Comparison of ENCODE assay signal across 13 cellular contexts in the genomic region with DNA sequence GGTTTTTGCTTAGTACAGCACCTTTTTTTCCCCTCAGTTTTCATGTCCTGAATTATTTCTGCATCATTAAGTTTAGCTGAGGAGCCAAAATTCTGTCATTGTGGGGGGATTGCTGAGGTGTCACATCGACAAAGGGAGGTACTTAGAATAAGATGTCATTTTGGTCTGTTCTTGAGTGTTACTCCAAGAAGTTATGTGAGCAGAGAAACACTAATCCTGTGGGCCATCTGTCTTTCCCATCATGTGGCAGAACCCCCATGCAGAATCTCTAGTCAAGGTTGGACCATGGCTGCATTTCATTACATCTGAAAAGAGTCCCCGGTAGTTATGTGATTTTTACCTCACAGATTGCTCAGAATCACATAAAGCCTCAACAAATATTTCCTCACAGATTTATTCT.
A peak's percentile ranks its signal among the peaks of the same experiment; 100 is the strongest.
DNase-seq lines count a peak whose midpoint lies in the region; ATAC-seq and TF ChIP-seq lines count a peak whose summit lies in the region.
"Had no signal": no experiment of that assay in that cellular context is flagged by ENCODE, and none has a peak within 500 bp of the region (broad histone marks: within the 10 kb centered on the region; RNA-seq: fewer than 3 reads in every experiment).

No MANE protein-coding gene starts in this region.

- H2AFZ ChIP-seq in IMR-90 (replicated peaks; ENCODE audit: low read length, poor library complexity) (no peak overlapping the region), neural progenitor cell (replicated peaks) (no peak overlapping the region)

- POLR2A ChIA-PET in IMR-90 (lab: Charles Lee; ENCODE audit: unreplicated experiment) = no interaction called here

- in situ Hi-C loops in IMR-90 (cut with MboI; ENCODE audit: low sequenced_read_pairs) = loop anchor here (10.0 kb wide), 1 partner anchor 137 kb away; no protein-coding TSS in a partner anchor

- H3K4me2 ChIP-seq in IMR-90 (ENCODE audit: low read depth, low read length) (no peak overlapping the region), neural progenitor cell (peak overlapping the region; percentile 9)

- H3K27me3 Mint-ChIP-seq in neural progenitor cell (ENCODE audit: insufficient read depth, low read depth) = no peaks in the 10 kb centered on the region
- H3K27me3 Mint-ChIP-seq: B cell; CD4-positive, alpha-beta T cell had no signal

- peaks cover 2% of the 10 kb centered on the region for H3K36me3 Mint-ChIP-seq in neural progenitor cell

- H3K4me3 Mint-ChIP-seq in neural progenitor cell = no peak overlapping the region
- H3K4me3 Mint-ChIP-seq: B cell; CD4-positive, alpha-beta T cell had no signal

- H3K36me3 ChIP-seq in IMR-90 (ENCODE audit: control insufficient read depth, insufficient read depth, low read length) (no peaks in the 10 kb centered on the region), neural progenitor cell (no peaks in the 10 kb centered on the region)

- H3K9me3 ChIP-seq in IMR-90 (ENCODE audit: control insufficient read depth, insufficient read depth, low read length) = no peaks in the 10 kb centered on the region
- H3K9me3 ChIP-seq in neural progenitor cell (ENCODE audit: low read depth) = no peaks in the 10 kb centered on the region

- no peak for TF ChIP-seq CTCF in IMR-90 (conservative IDR thresholded peaks at IDR 0.05; ENCODE audit: low read depth, low read length)
- TF ChIP-seq CTCF in neural progenitor cell (IDR thresholded peaks at IDR 0.05) = no peak

- no peaks in the 10 kb centered on the region for H3F3A ChIP-seq in neural progenitor cell (ENCODE audit: low read depth)

- H3K4me3 ChIP-seq in IMR-90 (ENCODE audit: insufficient read depth, low read depth, low read length) = no peak overlapping the region
- H3K4me3 ChIP-seq in neural progenitor cell = no peak overlapping the region

- no peaks in the 10 kb centered on the region for H3K79me1 ChIP-seq in IMR-90 (ENCODE audit: low read depth in 1 of 2, low read length in 2 of 2)

- ATAC-seq in IMR-90 (ENCODE audit: low read depth) = no peak
- no peak for ATAC-seq in HG03159 (IDR thresholded peaks at IDR 0.05; ENCODE audit: unreplicated experiment)
- no peak for ATAC-seq in GM19452 (IDR thresholded peaks at IDR 0.05; ENCODE audit: unreplicated experiment)

- intact Hi-C loops in IMR-90 (cut with micrococcal nuclease) = loop anchor here (5.0 to 10.0 kb wide), 2 partner anchors 490 to 953 kb away; no protein-coding TSS in a partner anchor

- H4K5ac ChIP-seq in IMR-90 (ENCODE audit: low read depth, low read length) = no peak overlapping the region

- H2AK9ac ChIP-seq in IMR-90 (replicated peaks; ENCODE audit: low read depth, low read length, poor library complexity) = no peak overlapping the region

- H2AK5ac ChIP-seq in IMR-90 (ENCODE audit: low read depth, low read length) = no peak overlapping the region

- no peak overlapping the region for H2BK120ac ChIP-seq in IMR-90 (ENCODE audit: low read depth, low read length)

- H3K56ac ChIP-seq in IMR-90 (ENCODE audit: extremely low read depth, insufficient read depth, low read length) = no peak overlapping the region

- no peak overlapping the region for H2BK20ac ChIP-seq in IMR-90 (ENCODE audit: low read depth, low read length)

- peaks cover 19% of the 10 kb centered on the region for H3K4me1 Mint-ChIP-seq in neural progenitor cell

- DNase-seq in IMR-90 (no peak), NCI-H82 (lab: John Stamatoyannopoulos, UW) (peak; percentile 80), cerebellar cortex (ENCODE audit: low spot score) (peak; percentile 70), neural progenitor cell (ENCODE audit: low spot score) (no peak), COLO668 (lab: John Stamatoyannopoulos, UW; ENCODE audit: unreplicated experiment) (no peak)
- DNase-seq: CD4-positive, alpha-beta T cell; DMS79; GDM1; HCEC 1CT had no signal

- no peak overlapping the region for H3K18ac ChIP-seq in IMR-90 (ENCODE audit: low read depth, low read length)

- no peak overlapping the region for H4K8ac ChIP-seq in IMR-90 (ENCODE audit: low read depth in 2 of 2, low read length in 2 of 2)

- no peak overlapping the region for H2BK15ac ChIP-seq in IMR-90 (ENCODE audit: low read depth, low read length)

- H3K4ac ChIP-seq in IMR-90 (ENCODE audit: low read depth, low read length) = no peak overlapping the region

- H3K9ac ChIP-seq in IMR-90 (ENCODE audit: low read depth, low read length) (no peak overlapping the region), neural progenitor cell (no peak overlapping the region)

- no TSS peak for BruUV-seq in IMR-90 (replicated peaks; lab: Mats Ljungman, UMichigan)

- H2BK5ac ChIP-seq in IMR-90 (ENCODE audit: low read depth, low read length, poor library complexity, severe bottlenecking) = no peak overlapping the region

- dilution Hi-C loops in IMR-90 (cut with HindIII; ENCODE audit: low sequenced_read_pairs, unreplicated experiment) = no loop called here

- no peaks in the 10 kb centered on the region for H3K79me2 ChIP-seq in neural progenitor cell (ENCODE audit: low read depth)

- H3K14ac ChIP-seq in IMR-90 (replicated peaks; ENCODE audit: low read depth, low read length) = no peak overlapping the region

- H3K4me1 ChIP-seq in IMR-90 (ENCODE audit: control insufficient read depth, insufficient read depth, low read length) (no peaks in the 10 kb centered on the region), neural progenitor cell (peaks cover 20% of the 10 kb centered on the region)

- H4K20me1 ChIP-seq in IMR-90 (ENCODE audit: insufficient read depth, low read length) = no peaks in the 10 kb centered on the region
- no peaks in the 10 kb centered on the region for H4K20me1 ChIP-seq in neural progenitor cell (ENCODE audit: low read depth)

- CTCF ChIA-PET in IMR-90 (lab: Yijun Ruan, JAX) = no interaction called here

- H3K27ac ChIP-seq in IMR-90 (ENCODE audit: insufficient read depth, low read length) (no peak overlapping the region), neural progenitor cell (no peak overlapping the region)
- H3K27ac ChIP-seq: HL-60 had no signal

- H3K9me3 Mint-ChIP-seq in neural progenitor cell = no peaks in the 10 kb centered on the region
- H3K9me3 Mint-ChIP-seq: CD4-positive, alpha-beta T cell had no signal

- H4K91ac ChIP-seq in IMR-90 (ENCODE audit: insufficient read depth, low read depth, low read length) = no peak overlapping the region

- WGBS in IMR-90 (ENCODE audit: extremely low coverage in 2 of 2, insufficient read length in 1 of 2), 2 experiments = no CpG with 5 or more reads among the region's 2 CpGs

- H3K23ac ChIP-seq in IMR-90 (ENCODE audit: low read depth, low read length) = no peak overlapping the region

- TF ChIP-seq RAD21 in IMR-90 (IDR thresholded peaks at IDR 0.05; ENCODE audit: low read length) = no peak

- TF ChIP-seq POLR2A in IMR-90 (IDR thresholded peaks at IDR 0.05; ENCODE audit: low read depth, low read length) = no peak

- H3K27ac Mint-ChIP-seq in neural progenitor cell = no peak overlapping the region
- H3K27ac Mint-ChIP-seq: B cell; CD4-positive, alpha-beta T cell had no signal

- no peaks in the 10 kb centered on the region for H3K9me1 ChIP-seq in IMR-90 (ENCODE audit: insufficient read depth, low read length)

- H3K27me3 ChIP-seq in IMR-90 (ENCODE audit: control insufficient read depth, insufficient read depth, low read length) (peaks cover 12% of the 10 kb centered on the region), neural progenitor cell (no peaks in the 10 kb centered on the region)

TF ChIP-seq in IMR-90, 13 proteins besides CTCF, POLR2A, EP300 and RAD21:
- TF ChIP-seq RCOR1 (IDR thresholded peaks at IDR 0.05; ENCODE audit: insufficient replicate concordance, low read length) (no peak), MAFK (IDR thresholded peaks at IDR 0.05; ENCODE audit: low read depth, low read length) (peak; percentile 32; the same call in 1 of the 2 replicates)
TF ChIP-seq in IMR-90: peak in this region for 1.

Comparison
In these comparisons a context has a peak if more than half of its experiments do, and no peak if none do; other contexts are left out.
1. DNase-seq: peak in NCI-H82 (single experiment) and cerebellar cortex (single experiment); none in IMR-90 (single experiment), neural progenitor cell (single experiment) and COLO668 (single experiment).